Comparison of ENCODE assay signal across 11 cellular contexts in genomic region chr11:102603091-102603490, GRCh38. TPM values are rescaled to one million over a fixed set of nuclear protein-coding genes. Genes with fewer than 3 reads are reported as not detected.
DNase-seq lines count a peak whose midpoint lies in the region; ATAC-seq and TF ChIP-seq lines count a peak whose summit lies in the region.
"Had no signal": no experiment of that assay in that cellular context is flagged by ENCODE, and none has a peak within 500 bp of the region (broad histone marks: within the 10 kb centered on the region; RNA-seq: fewer than 3 reads in every experiment).

No MANE protein-coding gene starts in this region.

- H3K4me3 Mint-ChIP-seq in Caco-2 (ENCODE audit: unreplicated experiment) = no peak overlapping the region
- no peak overlapping the region for H3K4me3 Mint-ChIP-seq in osteocyte (ENCODE audit: unreplicated experiment)
- no peak overlapping the region for H3K4me3 Mint-ChIP-seq in CD4-positive, alpha-beta memory T cell

- H3K27me3 Mint-ChIP-seq in Caco-2 (ENCODE audit: insufficient read depth, unreplicated experiment) = no peaks in the 10 kb centered on the region
- H3K27me3 Mint-ChIP-seq in osteocyte (ENCODE audit: unreplicated experiment) = no peaks in the 10 kb centered on the region
- peaks cover 2 to 9% of the 10 kb centered on the region in 2 donors for H3K27me3 Mint-ChIP-seq in CD4-positive, alpha-beta memory T cell

- no peaks in the 10 kb centered on the region for H3K27me3 ChIP-seq in Caco-2 (replicated peaks; ENCODE audit: control insufficient read depth, insufficient read depth, low read length)
- no peaks in the 10 kb centered on the region for H3K27me3 ChIP-seq in CD4-positive, alpha-beta memory T cell (ENCODE audit: insufficient read depth, low read length)
- H3K27me3 ChIP-seq: upper lobe of left lung had no signal

- no peaks in the 10 kb centered on the region for H3K36me3 ChIP-seq in Caco-2 (ENCODE audit: control insufficient read depth, insufficient read depth, low read length)
- H3K36me3 ChIP-seq in CD4-positive, alpha-beta memory T cell (ENCODE audit: insufficient read depth, low read length) = no peaks in the 10 kb centered on the region
- H3K36me3 ChIP-seq: upper lobe of left lung had no signal

- DNase-seq in Caco-2 (peak; percentile 27 to 59), SW480 (ENCODE audit: low spot score) (peak; percentile 99), head of caudate nucleus (peak in 41 of 42 donors; percentile 23 to 89 (median 68)), osteocyte (ENCODE audit: extremely low spot score, unreplicated experiment) (no peak), SIG-M5 treated with dmso at 0.1 percent for 504 hours (lab: John Stamatoyannopoulos, UW; ENCODE audit: unreplicated experiment) (no peak)
- no peak for DNase-seq in effector CD4-positive, alpha-beta T cell
- DNase-seq in CD4-positive, alpha-beta memory T cell = no peak
- DNase-seq: stimulated activated CD4-positive, alpha-beta T cell treated with anti-CD3 and anti-CD28 coated beads, Interleukin-15, amount 100 ng/mL, for 24 hours had no signal

- CTCF ChIA-PET in Caco-2 (lab: Charles Lee) = interaction anchor here (1.4 to 2.3 kb wide), 2 partner anchors 10 to 63 kb away, joined by 3 to 10 read pairs; no protein-coding TSS in a partner anchor
- CTCF ChIA-PET in CD4-positive, alpha-beta memory T cell (lab: Charles Lee; ENCODE audit: partially characterized antibody) = interaction anchor here (1.4 to 3.3 kb wide), 2 partner anchors 10 to 13 kb away, joined by 3 to 23 read pairs; no protein-coding TSS in a partner anchor

- BruUV-seq in Caco-2 (replicated peaks; lab: Mats Ljungman, UMichigan) = no TSS peak

- no peak overlapping the region for H3K27ac ChIP-seq in CD4-positive, alpha-beta memory T cell (ENCODE audit: low read depth, low read length)
- H3K27ac ChIP-seq: upper lobe of left lung had no signal

- H3K36me3 Mint-ChIP-seq in Caco-2 (ENCODE audit: insufficient read depth, unreplicated experiment) = peaks cover 7% of the 10 kb centered on the region
- H3K36me3 Mint-ChIP-seq in osteocyte (ENCODE audit: unreplicated experiment) = no peaks in the 10 kb centered on the region
- H3K36me3 Mint-ChIP-seq in CD4-positive, alpha-beta memory T cell = no peaks in the 10 kb centered on the region

- H3K9me3 Mint-ChIP-seq in Caco-2 (ENCODE audit: unreplicated experiment) = peaks cover 12% of the 10 kb centered on the region
- H3K9me3 Mint-ChIP-seq in osteocyte (ENCODE audit: unreplicated experiment) = no peaks in the 10 kb centered on the region
- peaks cover 0 to 2% (median 0%) of the 10 kb centered on the region in 8 donors for H3K9me3 Mint-ChIP-seq in CD4-positive, alpha-beta memory T cell

- H3K4me1 ChIP-seq in Caco-2 = peaks cover 64% of the 10 kb centered on the region
- no peaks in the 10 kb centered on the region for H3K4me1 ChIP-seq in CD4-positive, alpha-beta memory T cell (ENCODE audit: insufficient read depth, low read length)

- H3K27ac Mint-ChIP-seq in Caco-2 (ENCODE audit: unreplicated experiment) (peak overlapping the region; percentile 75), osteocyte (ENCODE audit: unreplicated experiment) (peak overlapping the region; percentile 55)
- H3K27ac Mint-ChIP-seq in CD4-positive, alpha-beta memory T cell = no peak overlapping the region

- TF ChIP-seq CTCF in Caco-2 (IDR thresholded peaks at IDR 0.05; ENCODE audit: insufficient read depth in 1 of 2, low read depth in 1 of 2, low read length in 1 of 2, severe bottlenecking in 1 of 2, unreplicated experiment in 1 of 2) (no peak), osteocyte (IDR thresholded peaks at IDR 0.05) (no peak)

- no peak for ATAC-seq in HG03196 (IDR thresholded peaks at IDR 0.05; ENCODE audit: unreplicated experiment)

- H3K4me1 Mint-ChIP-seq in Caco-2 (ENCODE audit: low read depth, unreplicated experiment) = peaks cover 54% of the 10 kb centered on the region
- H3K4me1 Mint-ChIP-seq in osteocyte (ENCODE audit: unreplicated experiment) = peaks cover 30% of the 10 kb centered on the region
- H3K4me1 Mint-ChIP-seq in CD4-positive, alpha-beta memory T cell = peaks cover 0 to 2% (median 0%) of the 10 kb centered on the region in 4 donors

- intact Hi-C loops in Caco-2 (cut with micrococcal nuclease; ENCODE audit: unreplicated experiment) = no loop called here
- intact Hi-C loops in head of caudate nucleus (cut with DNase I) = loop anchor here (10.0 kb wide), 1 partner anchor 258 kb away; the partner anchor contains the start of gene BIRC2
- intact Hi-C loops in CD4-positive, alpha-beta memory T cell (cut with micrococcal nuclease) = no loop called here

- POLR2A ChIA-PET in Caco-2 (lab: Charles Lee) = no interaction called here
- POLR2A ChIA-PET in CD4-positive, alpha-beta memory T cell (lab: Charles Lee; ENCODE audit: partially characterized antibody) = no interaction called here

- no peak overlapping the region for H3K4me3 ChIP-seq in Caco-2 (ENCODE audit: low read depth, low read length)
- no peak overlapping the region for H3K4me3 ChIP-seq in CD4-positive, alpha-beta memory T cell (ENCODE audit: low read length in 2 of 2)
- H3K4me3 ChIP-seq: upper lobe of left lung had no signal

- H3K9me3 ChIP-seq in Caco-2 = peaks cover 12% of the 10 kb centered on the region
- no peaks in the 10 kb centered on the region for H3K9me3 ChIP-seq in CD4-positive, alpha-beta memory T cell (ENCODE audit: control insufficient read depth in 1 of 2, low read length in 2 of 2)
- H3K9me3 ChIP-seq: upper lobe of left lung had no signal

RNA-seq across cellular contexts. Expression of gene MMP20, which starts 22.0 kb away (rescaled TPM):
- total RNA-seq in Caco-2 (2022) = not detected in 2 replicates
- total RNA-seq in osteocyte = not detected in 2 replicates
- total RNA-seq in CD4-positive, alpha-beta memory T cell = not detected
- not detected for polyA plus RNA-seq in CD4-positive, alpha-beta memory T cell
- total RNA-seq: NCI-H460, upper lobe of left lung had no signal

Comparison
In these comparisons a context has a peak if more than half of its experiments do, and no peak if none do; other contexts are left out.
1. DNase-seq: peak in Caco-2 (2 of 2), SW480 (single experiment) and head of caudate nucleus (41 of 42); none in osteocyte (single experiment), SIG-M5 treated with dmso at 0.1 percent for 504 hours (single experiment), effector CD4-positive, alpha-beta T cell (single experiment) and CD4-positive, alpha-beta memory T cell (0 of 5).
2. H3K27ac Mint-ChIP-seq: peak in Caco-2 (single experiment) and osteocyte (single experiment); none in CD4-positive, alpha-beta memory T cell (0 of 7).